ENCODE assay signal across 1 cellular context in the genomic region with DNA sequence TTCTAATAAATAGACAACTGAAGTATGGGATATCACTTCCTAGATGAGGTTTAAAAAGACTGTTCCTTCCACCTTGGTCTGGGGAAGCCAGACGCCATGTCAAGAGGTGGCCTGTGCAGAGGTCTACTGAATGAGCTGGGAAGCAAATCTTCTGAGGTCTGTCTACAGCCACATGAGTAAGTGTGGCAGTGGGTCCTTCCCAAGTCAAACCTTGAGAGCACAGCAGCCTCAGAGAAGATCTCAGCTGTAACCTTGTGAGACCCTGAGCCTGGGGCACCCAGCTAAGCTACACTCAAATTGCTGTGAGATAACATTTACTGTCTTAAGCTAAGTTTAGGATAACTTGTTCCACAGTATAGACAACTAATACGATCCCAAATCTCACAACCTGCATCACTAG.
TF ChIP-seq lines count a peak whose summit lies in the region.

No MANE protein-coding gene starts in this region.

TF ChIP-seq in IMR-90, 13 proteins besides CTCF, POLR2A, EP300 and RAD21:
- TF ChIP-seq SMC3 (IDR thresholded peaks at IDR 0.05; ENCODE audit: low read depth, low read length) (no peak), CEBPB (IDR thresholded peaks at IDR 0.05; ENCODE audit: low read depth, low read length) (no peak), CHD1 (IDR thresholded peaks at IDR 0.05; ENCODE audit: low read depth, low read length) (no peak)
TF ChIP-seq in IMR-90: peak in this region for 0.
